In genomic region chr6:110101885-110102284, GRCh38 we compare ENCODE assay signal across 15 cellular contexts.
DNase-seq lines count a peak whose midpoint lies in the region; ATAC-seq, FAIRE-seq and TF ChIP-seq lines count a peak whose summit lies in the region.
"Had no signal": no experiment of that assay in that cellular context is flagged by ENCODE, and none has a peak within 500 bp of the region (broad histone marks: within the 10 kb centered on the region; RNA-seq: fewer than 3 reads in every experiment).

No MANE protein-coding gene starts in this region.

- RAD21 ChIA-PET in GM12878 (lab: Charles Lee; ENCODE audit: unreplicated experiment), result no interaction called here

- no peak for TF ChIP-seq POLR2A in GM12878 (IDR thresholded peaks at IDR 0.05; ENCODE audit: low read depth, low read length)

- SMC1A ChIA-PET in GM12878 (lab: Charles Lee; ENCODE audit: uncharacterized antibody, unreplicated experiment), result interaction anchor here (2.7 kb wide), 1 partner anchor 12 kb away, joined by 11 read pairs; no protein-coding TSS in a partner anchor

- H3K4me2 ChIP-seq in GM12878 (ENCODE audit: control insufficient read depth, insufficient read depth), result peak overlapping the region; percentile 38; the same call in 1 of the 2 replicates

- no peak for TF ChIP-seq RAD21 in GM12878 (IDR thresholded peaks at IDR 0.05; ENCODE audit: insufficient read depth, low read depth, low read length)

- intact Hi-C loops in GM12878 (cut with micrococcal nuclease; ENCODE audit: unreplicated experiment), result loop anchor here (2.0 kb wide), 1 partner anchor 37 kb away; no protein-coding TSS in a partner anchor

- H3K79me2 ChIP-seq in GM12878 (ENCODE audit: control insufficient read depth, insufficient read depth, low read length), result no peaks in the 10 kb centered on the region

- CTCF ChIA-PET in GM12878 (lab: Yijun Ruan, JAX), result interaction anchor here (0.9 kb wide), 1 partner anchor 289 kb away, joined by 3 read pairs; no protein-coding TSS in a partner anchor

- DNase-seq in ELF-1 (ENCODE audit: low read depth, low spot score) (peak; percentile 4), GM12878 (ENCODE audit: low read depth, low spot score) (no peak), COLO829 (ENCODE audit: low spot score) (no peak), NCI-H446 treated with DMSO at 0.1 percent for 48 hours (lab: John Stamatoyannopoulos, UW) (no peak), NCI-H446 (lab: John Stamatoyannopoulos, UW) (no peak)
- DNase-seq in stimulated activated CD4-positive, alpha-beta T cell treated with anti-CD3 and anti-CD28 coated beads, Interleukin-2, amount 100 ng/mL, for 48 hours, result no peak
- DNase-seq: activated T-cell treated with anti-CD3 and anti-CD28 coated beads, Interleukin-2, amount 50 U/mL, for 4 hours; aorta; cortex of kidney; NCI-H1694; stimulated activated naive CD4-positive, alpha-beta T cell had no signal

- no peak overlapping the region for H3K9ac ChIP-seq in GM12878 (ENCODE audit: control insufficient read depth, insufficient read depth, low read length)

- TF ChIP-seq EP300 in GM12878 (IDR thresholded peaks at IDR 0.05; ENCODE audit: borderline replicate concordance in 1 of 2, control insufficient read depth in 1 of 2, low read depth in 2 of 2, low read length in 2 of 2), result no peak

- in situ Hi-C loops in GM12878 (cut with MboI), result no loop called here

- H3K4me1 ChIP-seq in GM12878 (ENCODE audit: control insufficient read depth, insufficient read depth, low read length), result peaks cover 6% of the 10 kb centered on the region

- 0% methylated on average over 1 of the region's 1 CpG for WGBS in GM12878 (ENCODE audit: insufficient coverage, insufficient replicate concordance, low lambda C conversion rate, missing lambda C conversion rate)

- POLR2A ChIA-PET in GM12878 (lab: Charles Lee), result no interaction called here

- no peak overlapping the region; the same call in 1 of the 2 replicates for H2AFZ ChIP-seq in GM12878 (ENCODE audit: control insufficient read depth, low read depth, low read length)

- ATAC-seq in GM19351 (IDR thresholded peaks at IDR 0.05; ENCODE audit: unreplicated experiment) (peak; percentile 76), HG03175 (IDR thresholded peaks at IDR 0.05; ENCODE audit: unreplicated experiment) (peak; percentile 60), GM12878 (peak; percentile 77)
- ATAC-seq: activated T-cell treated with anti-CD3 and anti-CD28 coated beads, Interleukin-2, amount 50 U/mL, for 4 hours had no signal

- no peak for TF ChIP-seq CTCF in GM12878 (IDR thresholded peaks at IDR 0.05 in 2 of 3, conservative IDR thresholded peaks at IDR 0.05 in 1 of 3; ENCODE audit: control insufficient read depth in 2 of 3, extremely low read depth in 1 of 3, insufficient read depth in 1 of 3, low read depth in 3 of 3, low read length in 3 of 3)

- no peak for FAIRE-seq in GM12878 (lab: Jason Lieb, UNC)

- H3K9me3 ChIP-seq in GM12878 (replicated peaks; ENCODE audit: control insufficient read depth, insufficient read depth, low read length), result no peaks in the 10 kb centered on the region
- H3K9me3 ChIP-seq: vagina had no signal

- BruUV-seq in GM12878 (replicated peaks; lab: Mats Ljungman, UMichigan), result no TSS peak

- no peak overlapping the region for H3K4me3 ChIP-seq in GM12878
- H3K4me3 ChIP-seq: SK-N-MC, vagina had no signal

- no peak overlapping the region for H3K27ac ChIP-seq in GM12878 (ENCODE audit: control insufficient read depth, insufficient read depth)
- H3K27ac ChIP-seq: SK-N-MC, vagina had no signal

- no peaks in the 10 kb centered on the region for H4K20me1 ChIP-seq in GM12878 (ENCODE audit: control insufficient read depth, insufficient read depth)

- no peaks in the 10 kb centered on the region for H3K27me3 ChIP-seq in GM12878 (replicated peaks in 1 of 2; ENCODE audit: control insufficient read depth in 2 of 2, insufficient read depth in 2 of 2, low read length in 1 of 2)
- H3K27me3 ChIP-seq: vagina had no signal

- H3K36me3 ChIP-seq in GM12878 (ENCODE audit: control insufficient read depth in 2 of 2, insufficient read depth in 2 of 2, low read length in 1 of 2), result no peaks in the 10 kb centered on the region

TF ChIP-seq in GM12878, 131 proteins besides CTCF, POLR2A, EP300 and RAD21:
- no peak for TF ChIP-seq SMAD5 (IDR thresholded peaks at IDR 0.05; ENCODE audit: low read depth)
- TF ChIP-seq CREB1 (IDR thresholded peaks at IDR 0.05; ENCODE audit: low read depth), result no peak
- TF ChIP-seq BMI1 (IDR thresholded peaks at IDR 0.05; ENCODE audit: borderline replicate concordance), result no peak
- TF ChIP-seq ZBED1 (IDR thresholded peaks at IDR 0.05; ENCODE audit: borderline replicate concordance), result 0 out of 2 replicates have a peak, but pooled peaks have one; percentile 18
- TF ChIP-seq PRDM15 (CRISPR knock-in tag; IDR thresholded peaks at IDR 0.05), result no peak
- TF ChIP-seq SREBF2 (IDR thresholded peaks at IDR 0.05; ENCODE audit: low read length), result no peak
- peak; percentile 79 for TF ChIP-seq TCF12 (IDR thresholded peaks at IDR 0.05; ENCODE audit: low read depth, low read length)
- TF ChIP-seq USF1 (IDR thresholded peaks at IDR 0.05; ENCODE audit: borderline replicate concordance, extremely low read length, insufficient read depth, low read depth, low read length), result no peak
- TF ChIP-seq CHD2 (IDR thresholded peaks at IDR 0.05; ENCODE audit: borderline replicate concordance, low read depth, low read length), result no peak
- TF ChIP-seq ATF2 (IDR thresholded peaks at IDR 0.05; ENCODE audit: low read length), result no peak
- TF ChIP-seq, protein P1, sequence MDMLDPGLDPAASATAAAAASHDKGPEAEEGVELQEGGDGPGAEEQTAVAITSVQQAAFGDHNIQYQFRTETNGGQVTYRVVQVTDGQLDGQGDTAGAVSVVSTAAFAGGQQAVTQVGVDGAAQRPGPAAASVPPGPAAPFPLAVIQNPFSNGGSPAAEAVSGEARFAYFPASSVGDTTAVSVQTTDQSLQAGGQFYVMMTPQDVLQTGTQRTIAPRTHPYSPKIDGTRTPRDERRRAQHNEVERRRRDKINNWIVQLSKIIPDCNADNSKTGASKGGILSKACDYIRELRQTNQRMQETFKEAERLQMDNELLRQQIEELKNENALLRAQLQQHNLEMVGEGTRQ (IDR thresholded peaks at IDR 0.05; ENCODE audit: borderline replicate concordance, low read depth, low read length), result no peak
- TF ChIP-seq ZZZ3 (IDR thresholded peaks at IDR 0.05; ENCODE audit: control insufficient read depth, insufficient read length, low read depth), result no peak
